ENCODE assay signal across 20 cellular contexts in the genomic region with DNA sequence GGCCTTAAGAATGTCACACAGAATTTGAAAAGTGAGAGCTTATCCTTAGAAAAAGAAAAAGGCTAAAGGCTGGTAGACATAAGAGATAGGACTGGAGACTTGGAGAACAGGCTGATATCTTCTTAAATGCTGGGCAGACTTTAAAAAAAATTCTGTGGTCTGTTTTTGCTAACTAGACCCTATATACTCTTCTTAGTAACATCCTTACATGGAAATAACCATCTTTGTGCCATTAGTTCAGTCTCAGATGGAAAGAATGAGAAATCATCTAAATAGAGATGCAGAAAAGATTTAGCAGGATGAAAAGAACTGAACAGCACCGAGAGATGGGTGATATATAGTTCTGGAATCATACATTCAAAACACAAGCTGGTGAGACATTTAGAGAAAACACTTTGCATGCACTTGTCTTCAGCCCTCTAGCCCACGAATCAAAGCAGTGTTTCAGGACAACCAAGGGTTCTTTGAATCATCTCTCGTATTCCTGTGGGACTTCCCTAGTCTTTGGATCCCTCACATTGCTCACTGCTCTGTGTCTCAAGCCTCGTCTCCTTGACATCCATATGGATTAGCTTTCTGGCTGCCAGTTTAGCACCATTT.
A peak's percentile ranks its signal among the peaks of the same experiment; 100 is the strongest.
DNase-seq lines count a peak whose midpoint lies in the region; ATAC-seq lines count a peak whose summit lies in the region.
"Had no signal": no experiment of that assay in that cellular context is flagged by ENCODE, and none has a peak within 500 bp of the region (broad histone marks: within the 10 kb centered on the region; RNA-seq: fewer than 3 reads in every experiment).

No MANE protein-coding gene starts in this region.

- DNase-seq in activated CD8-positive, alpha-beta memory T cell treated with anti-CD3 and anti-CD28 coated beads, Interleukin-2, amount 10 ng/mL, durations not matched to agents 7 days and 5 days: no peak
- no peak for DNase-seq in activated CD8-positive, alpha-beta memory T cell treated with anti-CD3 and anti-CD28 coated beads, Interleukin-2, amount 50 U/mL, for 4 hours
- DNase-seq in activated CD4-positive, alpha-beta memory T cell treated with anti-CD3 and anti-CD28 coated beads, Interleukin-2, amount 10 ng/mL, durations not matched to agents 7 days and 5 days: no peak
- no peak for DNase-seq in activated naive CD8-positive, alpha-beta T cell treated with anti-CD3 and anti-CD28 coated beads, Interleukin-2, amount 50 U/mL, for 24 hours
- no peak for DNase-seq in superior temporal gyrus (ENCODE audit: extremely low spot score)
- no peak for DNase-seq in substantia nigra (lab: John Stamatoyannopoulos, UW)
- DNase-seq in naive thymus-derived CD4-positive, alpha-beta T cell: no peak
- DNase-seq: Calu3; CD8-positive, alpha-beta T cell; EL; H9; IMR-90; NCI-H1417 treated with DMSO at 0.1 percent for 48 hours; NCI-H187 treated with DMSO at 0.1 percent for 48 hours; NCI-H226; NCI-H524 treated with DMSO at 0.1 percent for 48 hours; PC-3; RPMI8226 had no signal

- peaks cover 4% of the 10 kb centered on the region for H3K9me3 Mint-ChIP-seq in activated CD8-positive, alpha-beta memory T cell treated with anti-CD3 and anti-CD28 coated beads, Interleukin-2, amount 10 ng/mL, durations not matched to agents 7 days and 5 days (ENCODE audit: low read depth)
- H3K9me3 Mint-ChIP-seq in activated CD4-positive, alpha-beta memory T cell treated with anti-CD3 and anti-CD28 coated beads, Interleukin-2, amount 10 ng/mL, durations not matched to agents 7 days and 5 days: peaks cover 16% of the 10 kb centered on the region
- H3K9me3 Mint-ChIP-seq in activated naive CD8-positive, alpha-beta T cell treated with anti-CD3 and anti-CD28 coated beads, Interleukin-2, amount 50 U/mL, for 24 hours: peaks cover 16% of the 10 kb centered on the region
- H3K9me3 Mint-ChIP-seq in naive thymus-derived CD4-positive, alpha-beta T cell: peaks cover 0 to 18% (median 9%) of the 10 kb centered on the region in 11 donors
- H3K9me3 Mint-ChIP-seq: CD8-positive, alpha-beta T cell had no signal

- H3K4me3 Mint-ChIP-seq in activated CD8-positive, alpha-beta memory T cell treated with anti-CD3 and anti-CD28 coated beads, Interleukin-2, amount 10 ng/mL, durations not matched to agents 7 days and 5 days: no peak overlapping the region
- H3K4me3 Mint-ChIP-seq in activated CD4-positive, alpha-beta memory T cell treated with anti-CD3 and anti-CD28 coated beads, Interleukin-2, amount 10 ng/mL, durations not matched to agents 7 days and 5 days: no peak overlapping the region
- peak overlapping the region; percentile 41 for H3K4me3 Mint-ChIP-seq in activated naive CD8-positive, alpha-beta T cell treated with anti-CD3 and anti-CD28 coated beads, Interleukin-2, amount 50 U/mL, for 24 hours
- H3K4me3 Mint-ChIP-seq in naive thymus-derived CD4-positive, alpha-beta T cell: no peak overlapping the region
- H3K4me3 Mint-ChIP-seq: CD8-positive, alpha-beta T cell; H9 had no signal

- H3K9me3 ChIP-seq in naive thymus-derived CD4-positive, alpha-beta T cell (ENCODE audit: control insufficient read depth in 2 of 3, low read length in 3 of 3): no peaks in the 10 kb centered on the region

- peaks cover 26% of the 10 kb centered on the region for H3K36me3 Mint-ChIP-seq in activated CD8-positive, alpha-beta memory T cell treated with anti-CD3 and anti-CD28 coated beads, Interleukin-2, amount 10 ng/mL, durations not matched to agents 7 days and 5 days
- peaks cover 36% of the 10 kb centered on the region for H3K36me3 Mint-ChIP-seq in activated CD4-positive, alpha-beta memory T cell treated with anti-CD3 and anti-CD28 coated beads, Interleukin-2, amount 10 ng/mL, durations not matched to agents 7 days and 5 days (ENCODE audit: low read depth)
- H3K36me3 Mint-ChIP-seq in activated naive CD8-positive, alpha-beta T cell treated with anti-CD3 and anti-CD28 coated beads, Interleukin-2, amount 50 U/mL, for 24 hours (ENCODE audit: low read depth): peaks cover 53% of the 10 kb centered on the region
- H3K36me3 Mint-ChIP-seq in naive thymus-derived CD4-positive, alpha-beta T cell: peaks cover 14 to 58% (median 55%) of the 10 kb centered on the region in 5 donors

- intact Hi-C loops in naive thymus-derived CD4-positive, alpha-beta T cell (cut with micrococcal nuclease): no loop called here

- CTCF ChIA-PET in activated CD8-positive, alpha-beta memory T cell treated with anti-CD3 and anti-CD28 coated beads, Interleukin-2, amount 10 ng/mL, durations not matched to agents 7 days and 5 days (lab: Charles Lee): no interaction called here
- CTCF ChIA-PET in activated CD4-positive, alpha-beta memory T cell treated with anti-CD3 and anti-CD28 coated beads, Interleukin-2, amount 10 ng/mL, durations not matched to agents 7 days and 5 days (lab: Charles Lee): no interaction called here
- CTCF ChIA-PET in naive thymus-derived CD4-positive, alpha-beta T cell (lab: Charles Lee): no interaction called here

- peak; percentile 30 for ATAC-seq in activated CD8-positive, alpha-beta memory T cell treated with anti-CD3 and anti-CD28 coated beads, Interleukin-2, amount 10 ng/mL, durations not matched to agents 7 days and 5 days
- ATAC-seq in HG02610 (IDR thresholded peaks at IDR 0.05; ENCODE audit: unreplicated experiment): peak; percentile 63
- peak; percentile 89 for ATAC-seq in activated naive CD8-positive, alpha-beta T cell treated with anti-CD3 and anti-CD28 coated beads, Interleukin-2, amount 50 U/mL, for 24 hours
- no peak for ATAC-seq in naive thymus-derived CD4-positive, alpha-beta T cell
- ATAC-seq: CD8-positive, alpha-beta T cell; PC-3 had no signal

- H3K4me1 Mint-ChIP-seq in activated CD8-positive, alpha-beta memory T cell treated with anti-CD3 and anti-CD28 coated beads, Interleukin-2, amount 10 ng/mL, durations not matched to agents 7 days and 5 days: peaks cover 15% of the 10 kb centered on the region
- H3K4me1 Mint-ChIP-seq in activated CD4-positive, alpha-beta memory T cell treated with anti-CD3 and anti-CD28 coated beads, Interleukin-2, amount 10 ng/mL, durations not matched to agents 7 days and 5 days: peaks cover 24% of the 10 kb centered on the region
- peaks cover 38% of the 10 kb centered on the region for H3K4me1 Mint-ChIP-seq in activated naive CD8-positive, alpha-beta T cell treated with anti-CD3 and anti-CD28 coated beads, Interleukin-2, amount 50 U/mL, for 24 hours
- H3K4me1 Mint-ChIP-seq in naive thymus-derived CD4-positive, alpha-beta T cell: peaks cover 0 to 19% (median 0%) of the 10 kb centered on the region in 7 donors
- H3K4me1 Mint-ChIP-seq: H9 had no signal

- no peak overlapping the region for H3K27ac ChIP-seq in substantia nigra (ENCODE audit: low read depth, low read length, poor library complexity, severe bottlenecking)
- H3K27ac ChIP-seq in naive thymus-derived CD4-positive, alpha-beta T cell (ENCODE audit: low read depth, low read length): no peak overlapping the region
- H3K27ac ChIP-seq: BLaER1 treated with 17β-estradiol and CSF1 and Interleukin-3, amounts not matched to agents 10 nM and 100 nM had no signal

- no peaks in the 10 kb centered on the region for H3K27me3 Mint-ChIP-seq in activated CD8-positive, alpha-beta memory T cell treated with anti-CD3 and anti-CD28 coated beads, Interleukin-2, amount 10 ng/mL, durations not matched to agents 7 days and 5 days
- H3K27me3 Mint-ChIP-seq in activated CD4-positive, alpha-beta memory T cell treated with anti-CD3 and anti-CD28 coated beads, Interleukin-2, amount 10 ng/mL, durations not matched to agents 7 days and 5 days: no peaks in the 10 kb centered on the region
- H3K27me3 Mint-ChIP-seq in activated naive CD8-positive, alpha-beta T cell treated with anti-CD3 and anti-CD28 coated beads, Interleukin-2, amount 50 U/mL, for 24 hours: no peaks in the 10 kb centered on the region
- no peaks in the 10 kb centered on the region for H3K27me3 Mint-ChIP-seq in naive thymus-derived CD4-positive, alpha-beta T cell

- no peaks in the 10 kb centered on the region for H3K36me3 ChIP-seq in naive thymus-derived CD4-positive, alpha-beta T cell (ENCODE audit: control insufficient read depth in 2 of 3, insufficient read depth in 3 of 3, low read length in 3 of 3)

- no peaks in the 10 kb centered on the region for H3K4me1 ChIP-seq in naive thymus-derived CD4-positive, alpha-beta T cell (ENCODE audit: control insufficient read depth in 2 of 2, insufficient read depth in 2 of 2, low read length in 2 of 2)
- H3K4me1 ChIP-seq: BLaER1 treated with 17β-estradiol and CSF1 and Interleukin-3, amounts not matched to agents 10 nM and 100 nM had no signal

- no peak overlapping the region for H3K4me3 ChIP-seq in naive thymus-derived CD4-positive, alpha-beta T cell (ENCODE audit: low read length)
- H3K4me3 ChIP-seq: BLaER1 treated with 17β-estradiol and CSF1 and Interleukin-3, amounts not matched to agents 10 nM and 100 nM had no signal

- peak overlapping the region; percentile 46 for H3K27ac Mint-ChIP-seq in activated CD8-positive, alpha-beta memory T cell treated with anti-CD3 and anti-CD28 coated beads, Interleukin-2, amount 10 ng/mL, durations not matched to agents 7 days and 5 days
- H3K27ac Mint-ChIP-seq in activated CD4-positive, alpha-beta memory T cell treated with anti-CD3 and anti-CD28 coated beads, Interleukin-2, amount 10 ng/mL, durations not matched to agents 7 days and 5 days: peak overlapping the region; percentile 44
- H3K27ac Mint-ChIP-seq in activated naive CD8-positive, alpha-beta T cell treated with anti-CD3 and anti-CD28 coated beads, Interleukin-2, amount 50 U/mL, for 24 hours: peak overlapping the region; percentile 96
- no peak overlapping the region for H3K27ac Mint-ChIP-seq in naive thymus-derived CD4-positive, alpha-beta T cell
- H3K27ac Mint-ChIP-seq: CD8-positive, alpha-beta T cell; H9 had no signal

- POLR2A ChIA-PET in activated CD4-positive, alpha-beta memory T cell treated with anti-CD3 and anti-CD28 coated beads, Interleukin-2, amount 10 ng/mL, durations not matched to agents 7 days and 5 days (lab: Charles Lee): interaction anchor here (1.2 kb wide), 1 partner anchor 17 kb away, joined by 4 read pairs; no protein-coding TSS in a partner anchor
- POLR2A ChIA-PET in naive thymus-derived CD4-positive, alpha-beta T cell (lab: Charles Lee): no interaction called here

- no peaks in the 10 kb centered on the region for H3K27me3 ChIP-seq in naive thymus-derived CD4-positive, alpha-beta T cell (ENCODE audit: control insufficient read depth in 2 of 2, insufficient read depth in 2 of 2, low read length in 2 of 2)
- H3K27me3 ChIP-seq: BLaER1 treated with 17β-estradiol and CSF1 and Interleukin-3, amounts not matched to agents 10 nM and 100 nM had no signal

Comparison
In these comparisons a context has a peak if more than half of its experiments do, and no peak if none do; other contexts are left out.
1. H3K27ac Mint-ChIP-seq: peak in activated CD8-positive, alpha-beta memory T cell treated with anti-CD3 and anti-CD28 coated beads, Interleukin-2, amount 10 ng/mL, durations not matched to agents 7 days and 5 days (single experiment), activated CD4-positive, alpha-beta memory T cell treated with anti-CD3 and anti-CD28 coated beads, Interleukin-2, amount 10 ng/mL, durations not matched to agents 7 days and 5 days (single experiment) and activated naive CD8-positive, alpha-beta T cell treated with anti-CD3 and anti-CD28 coated beads, Interleukin-2, amount 50 U/mL, for 24 hours (single experiment); none in naive thymus-derived CD4-positive, alpha-beta T cell (0 of 9).